ENCODE assay signal across 1 cellular context in the genomic region with DNA sequence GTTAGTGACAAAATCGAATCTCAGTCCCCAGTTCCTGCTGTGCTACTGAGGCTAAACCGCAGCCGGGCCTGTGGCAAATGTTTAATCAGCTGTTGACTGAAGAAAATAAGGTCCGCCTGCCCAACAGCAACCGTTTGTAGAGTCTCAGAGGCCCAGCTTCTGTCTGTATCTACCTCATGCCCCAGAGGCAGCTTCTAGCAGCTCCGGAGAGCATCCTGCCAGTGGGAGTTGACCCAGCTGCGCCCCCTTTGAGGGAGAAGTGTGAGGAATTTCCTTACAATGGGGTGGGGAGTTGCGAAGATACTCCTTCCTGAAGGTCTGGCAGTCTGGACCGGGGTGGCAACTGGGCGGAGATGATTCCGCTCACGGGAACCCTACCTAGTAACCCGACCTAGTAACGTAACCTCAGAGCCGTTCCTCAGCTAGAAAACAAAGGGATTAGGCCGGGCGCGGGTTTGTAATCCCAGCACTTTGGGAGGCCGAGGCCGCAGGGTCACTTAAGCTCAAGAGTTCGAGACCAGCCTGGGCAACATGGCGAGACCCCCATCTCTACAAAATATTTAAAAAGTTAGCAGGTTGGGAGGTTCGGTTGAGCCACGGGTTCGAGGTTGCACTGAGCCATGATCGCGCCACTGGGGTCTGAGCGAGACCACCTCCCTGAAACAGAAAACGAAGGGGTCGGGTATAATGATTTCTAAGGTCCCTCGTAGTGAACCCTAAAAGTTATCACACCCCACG.
TF ChIP-seq lines count a peak whose summit lies in the region.

No MANE protein-coding gene starts in this region.

TF ChIP-seq in HEK293, 187 proteins besides CTCF, POLR2A, EP300 and RAD21 (continued from another document):
- TF ChIP-seq ZNF501 (tag by site-specific recombination; IDR thresholded peaks at IDR 0.05): peak; percentile 84; the same call in 1 of the 2 replicates
- peak; percentile 62; the same call in 1 of the 2 replicates for TF ChIP-seq TRIM28 (IDR thresholded peaks at IDR 0.05; ENCODE audit: borderline replicate concordance, low read length)
- no peak for TF ChIP-seq ZNF792 (tag by site-specific recombination; IDR thresholded peaks at IDR 0.05)
- TF ChIP-seq, protein P1, sequence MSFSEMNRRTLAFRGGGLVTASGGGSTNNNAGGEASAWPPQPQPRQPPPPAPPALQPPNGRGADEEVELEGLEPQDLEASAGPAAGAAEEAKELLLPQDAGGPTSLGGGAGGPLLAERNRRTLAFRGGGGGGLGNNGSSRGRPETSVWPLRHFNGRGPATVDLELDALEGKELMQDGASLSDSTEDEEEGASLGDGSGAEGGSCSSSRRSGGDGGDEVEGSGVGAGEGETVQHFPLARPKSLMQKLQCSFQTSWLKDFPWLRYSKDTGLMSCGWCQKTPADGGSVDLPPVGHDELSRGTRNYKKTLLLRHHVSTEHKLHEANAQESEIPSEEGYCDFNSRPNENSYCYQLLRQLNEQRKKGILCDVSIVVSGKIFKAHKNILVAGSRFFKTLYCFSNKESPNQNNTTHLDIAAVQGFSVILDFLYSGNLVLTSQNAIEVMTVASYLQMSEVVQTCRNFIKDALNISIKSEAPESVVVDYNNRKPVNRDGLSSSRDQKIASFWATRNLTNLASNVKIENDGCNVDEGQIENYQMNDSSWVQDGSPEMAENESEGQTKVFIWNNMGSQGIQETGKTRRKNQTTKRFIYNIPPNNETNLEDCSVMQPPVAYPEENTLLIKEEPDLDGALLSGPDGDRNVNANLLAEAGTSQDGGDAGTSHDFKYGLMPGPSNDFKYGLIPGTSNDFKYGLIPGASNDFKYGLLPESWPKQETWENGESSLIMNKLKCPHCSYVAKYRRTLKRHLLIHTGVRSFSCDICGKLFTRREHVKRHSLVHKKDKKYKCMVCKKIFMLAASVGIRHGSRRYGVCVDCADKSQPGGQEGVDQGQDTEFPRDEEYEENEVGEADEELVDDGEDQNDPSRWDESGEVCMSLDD (tag by site-specific recombination; IDR thresholded peaks at IDR 0.05): peak; percentile 80; the same call in 1 of the 2 replicates
- TF ChIP-seq, protein P2, sequence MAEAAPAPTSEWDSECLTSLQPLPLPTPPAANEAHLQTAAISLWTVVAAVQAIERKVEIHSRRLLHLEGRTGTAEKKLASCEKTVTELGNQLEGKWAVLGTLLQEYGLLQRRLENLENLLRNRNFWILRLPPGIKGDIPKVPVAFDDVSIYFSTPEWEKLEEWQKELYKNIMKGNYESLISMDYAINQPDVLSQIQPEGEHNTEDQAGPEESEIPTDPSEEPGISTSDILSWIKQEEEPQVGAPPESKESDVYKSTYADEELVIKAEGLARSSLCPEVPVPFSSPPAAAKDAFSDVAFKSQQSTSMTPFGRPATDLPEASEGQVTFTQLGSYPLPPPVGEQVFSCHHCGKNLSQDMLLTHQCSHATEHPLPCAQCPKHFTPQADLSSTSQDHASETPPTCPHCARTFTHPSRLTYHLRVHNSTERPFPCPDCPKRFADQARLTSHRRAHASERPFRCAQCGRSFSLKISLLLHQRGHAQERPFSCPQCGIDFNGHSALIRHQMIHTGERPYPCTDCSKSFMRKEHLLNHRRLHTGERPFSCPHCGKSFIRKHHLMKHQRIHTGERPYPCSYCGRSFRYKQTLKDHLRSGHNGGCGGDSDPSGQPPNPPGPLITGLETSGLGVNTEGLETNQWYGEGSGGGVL (tag by site-specific recombination; IDR thresholded peaks at IDR 0.05): peak; percentile 64
- TF ChIP-seq, protein P3, sequence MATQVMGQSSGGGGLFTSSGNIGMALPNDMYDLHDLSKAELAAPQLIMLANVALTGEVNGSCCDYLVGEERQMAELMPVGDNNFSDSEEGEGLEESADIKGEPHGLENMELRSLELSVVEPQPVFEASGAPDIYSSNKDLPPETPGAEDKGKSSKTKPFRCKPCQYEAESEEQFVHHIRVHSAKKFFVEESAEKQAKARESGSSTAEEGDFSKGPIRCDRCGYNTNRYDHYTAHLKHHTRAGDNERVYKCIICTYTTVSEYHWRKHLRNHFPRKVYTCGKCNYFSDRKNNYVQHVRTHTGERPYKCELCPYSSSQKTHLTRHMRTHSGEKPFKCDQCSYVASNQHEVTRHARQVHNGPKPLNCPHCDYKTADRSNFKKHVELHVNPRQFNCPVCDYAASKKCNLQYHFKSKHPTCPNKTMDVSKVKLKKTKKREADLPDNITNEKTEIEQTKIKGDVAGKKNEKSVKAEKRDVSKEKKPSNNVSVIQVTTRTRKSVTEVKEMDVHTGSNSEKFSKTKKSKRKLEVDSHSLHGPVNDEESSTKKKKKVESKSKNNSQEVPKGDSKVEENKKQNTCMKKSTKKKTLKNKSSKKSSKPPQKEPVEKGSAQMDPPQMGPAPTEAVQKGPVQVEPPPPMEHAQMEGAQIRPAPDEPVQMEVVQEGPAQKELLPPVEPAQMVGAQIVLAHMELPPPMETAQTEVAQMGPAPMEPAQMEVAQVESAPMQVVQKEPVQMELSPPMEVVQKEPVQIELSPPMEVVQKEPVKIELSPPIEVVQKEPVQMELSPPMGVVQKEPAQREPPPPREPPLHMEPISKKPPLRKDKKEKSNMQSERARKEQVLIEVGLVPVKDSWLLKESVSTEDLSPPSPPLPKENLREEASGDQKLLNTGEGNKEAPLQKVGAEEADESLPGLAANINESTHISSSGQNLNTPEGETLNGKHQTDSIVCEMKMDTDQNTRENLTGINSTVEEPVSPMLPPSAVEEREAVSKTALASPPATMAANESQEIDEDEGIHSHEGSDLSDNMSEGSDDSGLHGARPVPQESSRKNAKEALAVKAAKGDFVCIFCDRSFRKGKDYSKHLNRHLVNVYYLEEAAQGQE (tag by site-specific recombination; IDR thresholded peaks at IDR 0.05): 0 out of 2 replicates have a peak, but pooled peaks have one; percentile 26
- peak; percentile 8; the same call in 1 of the 2 replicates for TF ChIP-seq KLF1 (tag by site-specific recombination; IDR thresholded peaks at IDR 0.05)
- no peak for TF ChIP-seq ZNF629 (tag by site-specific recombination; IDR thresholded peaks at IDR 0.05)
- peak; percentile 91 for TF ChIP-seq OSR2 (tag by site-specific recombination; IDR thresholded peaks at IDR 0.05)
- TF ChIP-seq ZNF645 (tag by site-specific recombination; IDR thresholded peaks at IDR 0.05): no peak
- no peak for TF ChIP-seq ZNF768 (tag by site-specific recombination; IDR thresholded peaks at IDR 0.05)
- TF ChIP-seq ZBTB17 (tag by site-specific recombination; IDR thresholded peaks at IDR 0.05): peak; percentile 57; the same call in 1 of the 2 replicates
